21 cellular contexts compared by ENCODE assay signal in the genomic region with DNA sequence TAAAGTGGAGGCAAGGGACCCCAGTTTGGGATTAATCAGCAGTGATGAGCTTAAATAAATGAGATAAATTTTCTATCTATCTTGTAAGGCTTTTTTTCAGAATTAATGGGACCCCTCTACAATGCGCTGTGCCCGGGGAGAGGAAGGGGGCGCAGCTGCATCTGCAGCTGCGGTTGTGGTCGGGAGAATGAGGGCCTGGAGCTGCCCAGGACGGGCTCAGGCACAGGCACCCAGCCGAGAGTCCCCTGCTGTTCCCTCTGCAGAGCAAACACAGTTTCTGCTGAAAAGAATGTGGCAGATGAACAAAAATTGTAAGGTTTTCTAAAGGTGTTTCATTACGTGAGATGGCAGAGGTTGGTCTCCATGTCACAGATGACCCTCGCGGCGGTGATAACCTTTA.
"Had no signal": no experiment of that assay in that cellular context is flagged by ENCODE, and none has a peak within 500 bp of the region (broad histone marks: within the 10 kb centered on the region; RNA-seq: fewer than 3 reads in every experiment).

No MANE protein-coding gene starts in this region.

- H3K4me1 ChIP-seq: left lung, parathyroid adenoma, tibial artery, uterus had no signal

- DNase-seq: activated CD4-positive, alpha-beta T cell treated with anti-CD3 and anti-CD28 coated beads, Interleukin-2, amount 10 ng/mL, durations not matched to agents 24 days and 14 days; activated CD4-positive, CD25-positive, alpha-beta regulatory T cell; activated CD8-positive, alpha-beta memory T cell treated with anti-CD3 and anti-CD28 coated beads, Interleukin-2, amount 50 U/mL, for 4 hours; activated CD8-positive, alpha-beta T cell treated with anti-CD3 and anti-CD28 coated beads, Interleukin-2, amount 10 ng/mL, durations not matched to agents 7 days and 5 days; activated effector memory CD4-positive, alpha-beta T cell treated with anti-CD3 and anti-CD28 coated beads, Interleukin-2, amount 50 U/mL, for 16 hours; activated T-cell treated with anti-CD3 and anti-CD28 coated beads, Interleukin-2, amount 50 U/mL, for 48 hours; amniotic stem cell; foreskin fibroblast; hippocampal formation; left lung; mammary epithelial cell; naive B cell; stimulated activated CD4-positive, alpha-beta T cell treated with anti-CD3 and anti-CD28 coated beads, Interleukin-15, amount 100 ng/mL, for 24 hours; stimulated activated CD4-positive, alpha-beta T cell treated with anti-CD3 and anti-CD28 coated beads, Interleukin-4, amount 100 ng/mL, for 1 hour; stimulated activated naive CD4-positive, alpha-beta T cell; tibial artery; uterus had no signal

- H3K9me3 ChIP-seq: left lung, tibial artery, uterus had no signal

- FAIRE-seq: colon, endothelial cell of umbilical vein, keratinocyte had no signal

- H3K27ac ChIP-seq: left lung, parathyroid adenoma, tibial artery, uterus had no signal

- ATAC-seq: activated CD8-positive, alpha-beta T cell treated with anti-CD3 and anti-CD28 coated beads, Interleukin-2, amount 10 ng/mL, durations not matched to agents 7 days and 5 days; left lung had no signal

- H3K4me3 ChIP-seq: left lung, tibial artery, uterus had no signal

- H3K27me3 ChIP-seq: uterus had no signal

- H3K9ac ChIP-seq: parathyroid adenoma had no signal

- H2AFZ ChIP-seq: parathyroid adenoma had no signal

- H3K79me2 ChIP-seq: parathyroid adenoma had no signal

- H3K36me3 ChIP-seq: left lung, tibial artery, uterus had no signal
